ENCODE assay signal across 10 cellular contexts in the genomic region with DNA sequence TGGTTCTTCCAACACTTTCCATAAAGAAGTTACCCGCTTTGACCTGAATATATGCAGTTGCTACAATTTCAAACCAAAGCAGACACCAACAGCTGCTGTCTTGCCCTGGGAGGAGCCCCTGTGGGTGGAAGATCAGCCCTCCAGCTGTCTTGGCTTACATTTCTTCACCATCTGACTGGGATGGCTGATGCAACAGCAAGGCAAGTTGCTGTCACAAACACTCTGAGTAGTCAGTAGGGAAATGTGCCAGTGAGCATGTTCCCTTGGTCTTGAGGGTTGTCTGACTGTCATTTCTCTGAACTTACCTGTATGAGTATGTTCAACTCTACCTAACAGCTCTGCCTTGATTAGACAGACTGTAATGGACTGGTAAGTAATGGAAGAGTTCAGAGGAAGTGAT.
DNase-seq lines count a peak whose midpoint lies in the region; ATAC-seq and TF ChIP-seq lines count a peak whose summit lies in the region.
"Had no signal": no experiment of that assay in that cellular context is flagged by ENCODE, and none has a peak within 500 bp of the region (broad histone marks: within the 10 kb centered on the region; RNA-seq: fewer than 3 reads in every experiment).

No MANE protein-coding gene starts in this region.

- H3K4me3 ChIP-seq in body of pancreas: no peak overlapping the region

- H3K27ac ChIP-seq in body of pancreas: no peak overlapping the region

- no peaks in the 10 kb centered on the region for H3K4me1 ChIP-seq in body of pancreas

- no peaks in the 10 kb centered on the region for H3K27me3 ChIP-seq in body of pancreas

- intact Hi-C loops in body of pancreas (cut with DNase I): no loop called here

- no peaks in the 10 kb centered on the region for H3K9me3 ChIP-seq in body of pancreas

- H3K36me3 ChIP-seq in body of pancreas (replicated peaks in 1 of 2; ENCODE audit: insufficient read depth in 1 of 2, low read depth in 2 of 2): no peaks in the 10 kb centered on the region

- TF ChIP-seq CTCF in GM13976 (IDR thresholded peaks at IDR 0.05; ENCODE audit: borderline replicate concordance, control extremely low read depth, extremely low read depth, insufficient read depth, missing control alignments): no peak
- TF ChIP-seq CTCF in body of pancreas (IDR thresholded peaks at IDR 0.05): no peak

- TF ChIP-seq POLR2A in body of pancreas (IDR thresholded peaks at IDR 0.05): no peak

- in situ Hi-C loops in SK-MEL-5 (cut with HindIII; ENCODE audit: low pct_unique_long_range_greater_than_20kb, low sequenced_read_pairs) (no loop called here), GM13976 (cut with MboI; ENCODE audit: low sequenced_read_pairs, unreplicated experiment) (no loop called here)

- peak; percentile 37 for DNase-seq in D341Med (ENCODE audit: low spot score)
- peak; percentile 27 for DNase-seq in SK-MEL-5 (ENCODE audit: low read depth, low spot score)
- peak; percentile 18 for DNase-seq in kidney tubule cell (ENCODE audit: low spot score)
- DNase-seq in GM13976 (ENCODE audit: low spot score): no peak
- no peak for DNase-seq in NCI-H510A (lab: John Stamatoyannopoulos, UW)
- no peak for DNase-seq in body of pancreas
- DNase-seq: effector memory CD4-positive, alpha-beta T cell; NCI-H1436 had no signal

- ATAC-seq in HG02798 (IDR thresholded peaks at IDR 0.05; ENCODE audit: poor library complexity, unreplicated experiment) (peak; percentile 30), body of pancreas (no peak), GM21528 (IDR thresholded peaks at IDR 0.05; ENCODE audit: low FRiP score, unreplicated experiment) (no peak)

- 65 to 75% methylated on average over 1 of the region's 1 CpG for WGBS in body of pancreas, 2 donors

Comparison
In these comparisons a context has a peak if more than half of its experiments do, and no peak if none do; other contexts are left out.
1. DNase-seq: peak in D341Med (single experiment), SK-MEL-5 (single experiment) and kidney tubule cell (single experiment); none in GM13976 (single experiment), NCI-H510A (single experiment) and body of pancreas (0 of 4).